ENCODE assay signal across 8 cellular contexts in the genomic region with DNA sequence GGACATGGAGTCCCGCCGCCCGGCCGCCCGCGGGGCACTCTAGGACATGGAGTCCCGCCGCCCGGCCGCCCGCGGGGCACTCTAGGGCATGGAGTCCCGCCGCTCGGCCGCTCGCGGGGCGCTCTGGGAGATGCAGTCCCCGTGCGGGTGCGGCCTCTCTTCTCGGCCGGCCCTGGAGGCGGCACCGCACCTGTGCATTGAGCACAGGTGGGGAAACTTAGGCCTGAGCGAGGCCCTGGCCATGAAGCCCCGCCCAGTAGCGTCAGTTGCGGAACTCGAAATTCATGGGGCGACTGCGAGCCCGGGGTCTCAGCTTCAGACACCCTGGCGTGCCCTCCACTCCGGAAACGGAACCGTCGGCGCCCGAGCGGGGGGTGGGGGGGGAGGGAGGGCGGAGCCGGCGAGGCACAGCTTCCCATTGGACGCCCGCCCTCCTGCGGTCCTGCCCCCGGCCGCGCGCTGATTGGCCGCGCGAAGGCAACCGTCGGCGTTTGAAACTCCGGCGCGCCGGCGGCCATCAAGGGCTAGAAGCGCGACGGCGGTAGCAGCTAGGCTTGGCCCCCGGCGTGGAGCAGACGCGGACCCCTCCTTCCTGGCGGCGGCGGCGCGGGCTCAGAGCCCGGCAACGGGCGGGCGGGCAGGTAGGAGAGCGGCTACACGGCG. TPM values are rescaled to one million over a fixed set of nuclear protein-coding genes. Genes with fewer than 3 reads are reported as not detected.
DNase-seq lines count a peak whose midpoint lies in the region; ATAC-seq and TF ChIP-seq lines count a peak whose summit lies in the region.

TSS of gene TACC3 (plus strand) at position 519 of the 663 bp plus-strand sequence. CDS start 1,901 bp downstream, outside the sequence.
TSS of gene TMEM129 (minus strand) at position 321 of the 663 bp plus-strand sequence. CDS start 486 bp downstream, outside the sequence.

- H3K27me3 ChIP-seq in colonic mucosa (no peaks in the 10 kb centered on the region), layer of hippocampus (ENCODE audit: control insufficient read depth, insufficient read depth, low read length) (no peaks in the 10 kb centered on the region)

- peak within 1 kb of the TSS; percentile 87 for H3K4me3 ChIP-seq in colonic mucosa

- DNase-seq in C1 segment of cervical spinal cord (lab: John Stamatoyannopoulos, UW) (peak; percentile 76 to 97 (median 92)), NCI-H526 treated with DMSO at 0.1 percent for 48 hours (lab: John Stamatoyannopoulos, UW) (peak; percentile 95), colonic mucosa (peak; percentile 96)
- DNase-seq in activated CD4-positive, alpha-beta T cell treated with anti-CD3 and anti-CD28 coated beads, Interleukin-2, amount 10 ng/mL, durations not matched to agents 24 days and 14 days: peak; percentile 98
- peak; percentile 87 to 89 for DNase-seq in stimulated activated CD4-positive, alpha-beta T cell treated with anti-CD3 and anti-CD28 coated beads, Interleukin-1b, Interleukin-23, amount 100 ng/mL, for 4 hours (ENCODE audit: low read depth in 2 of 2)

- intact Hi-C loops in activated CD4-positive, alpha-beta T cell treated with anti-CD3 and anti-CD28 coated beads, Interleukin-2, amount 10 ng/mL, durations not matched to agents 24 days and 14 days (cut with micrococcal nuclease): loop anchor here (1.0 to 5.0 kb wide), 4 partner anchors 9 to 746 kb away; partner anchors contain the start of genes LETM1, RNF4, SLBP and UVSSA
- intact Hi-C loops in colonic mucosa (cut with DNase I): loop anchor here (10.0 kb wide), 1 partner anchor 366 kb away; no protein-coding TSS in a partner anchor

- peaks cover 40% of the 10 kb centered on the region for H3K4me1 Mint-ChIP-seq in activated CD4-positive, alpha-beta T cell treated with anti-CD3 and anti-CD28 coated beads, Interleukin-2, amount 10 ng/mL, durations not matched to agents 24 days and 14 days

- H3K9me3 ChIP-seq in colonic mucosa: no peaks in the 10 kb centered on the region

- no peaks in the 10 kb centered on the region for H3K9me3 Mint-ChIP-seq in activated CD4-positive, alpha-beta T cell treated with anti-CD3 and anti-CD28 coated beads, Interleukin-2, amount 10 ng/mL, durations not matched to agents 24 days and 14 days

- peak within 1 kb of the TSS; percentile 99 for H3K27ac Mint-ChIP-seq in activated CD4-positive, alpha-beta T cell treated with anti-CD3 and anti-CD28 coated beads, Interleukin-2, amount 10 ng/mL, durations not matched to agents 24 days and 14 days

- H3K27me3 Mint-ChIP-seq in activated CD4-positive, alpha-beta T cell treated with anti-CD3 and anti-CD28 coated beads, Interleukin-2, amount 10 ng/mL, durations not matched to agents 24 days and 14 days: no peaks in the 10 kb centered on the region

- H3K36me3 Mint-ChIP-seq in activated CD4-positive, alpha-beta T cell treated with anti-CD3 and anti-CD28 coated beads, Interleukin-2, amount 10 ng/mL, durations not matched to agents 24 days and 14 days (ENCODE audit: low read depth): peaks cover 45% of the 10 kb centered on the region

- TF ChIP-seq CTCF in colonic mucosa (IDR thresholded peaks at IDR 0.05): no peak

- H3K36me3 ChIP-seq in colonic mucosa: no peaks in the 10 kb centered on the region

- H3K27ac ChIP-seq in colonic mucosa (peak within 1 kb of the TSS; percentile 98), layer of hippocampus (ENCODE audit: low read depth, low read length) (peak within 1 kb of the TSS; percentile 82)

- H3K4me3 Mint-ChIP-seq in activated CD4-positive, alpha-beta T cell treated with anti-CD3 and anti-CD28 coated beads, Interleukin-2, amount 10 ng/mL, durations not matched to agents 24 days and 14 days: peak within 1 kb of the TSS; percentile 98

- H3K9ac ChIP-seq in colonic mucosa (ENCODE audit: low read depth in 2 of 2, low read length in 2 of 2): peak within 1 kb of the TSS; percentile 94 to 98

- ATAC-seq in GM19351 (IDR thresholded peaks at IDR 0.05; ENCODE audit: unreplicated experiment): peak; percentile 73
- peak; percentile 72 for ATAC-seq in HG03520 (IDR thresholded peaks at IDR 0.05; ENCODE audit: unreplicated experiment)

- peaks cover 20% of the 10 kb centered on the region for H3K4me1 ChIP-seq in colonic mucosa

RNA-seq across cellular contexts. Expression of gene TACC3, which starts in this region (rescaled TPM):
- 134 and 142 TPM in 2 replicates for total RNA-seq in activated CD4-positive, alpha-beta T cell treated with anti-CD3 and anti-CD28 coated beads, Interleukin-2, amount 10 ng/mL, durations not matched to agents 24 days and 14 days
- 10 to 100 TPM; 20.6 to 99.7 TPM for total RNA-seq in colonic mucosa

RNA-seq across cellular contexts. Expression of gene TMEM129, which starts in this region (rescaled TPM):
- total RNA-seq in activated CD4-positive, alpha-beta T cell treated with anti-CD3 and anti-CD28 coated beads, Interleukin-2, amount 10 ng/mL, durations not matched to agents 24 days and 14 days: 26.6 and 27.8 TPM in 2 replicates
- 10 to 100 TPM; 37.9 to 53.2 TPM for total RNA-seq in colonic mucosa

Comparison
In these comparisons a context has a peak if more than half of its experiments do, and no peak if none do; other contexts are left out.
1. Peak in every context shown above with its lines: DNase-seq, ATAC-seq, H3K4me3 ChIP-seq and H3K27ac ChIP-seq.